18 cellular contexts compared by ENCODE assay signal in the genomic region with DNA sequence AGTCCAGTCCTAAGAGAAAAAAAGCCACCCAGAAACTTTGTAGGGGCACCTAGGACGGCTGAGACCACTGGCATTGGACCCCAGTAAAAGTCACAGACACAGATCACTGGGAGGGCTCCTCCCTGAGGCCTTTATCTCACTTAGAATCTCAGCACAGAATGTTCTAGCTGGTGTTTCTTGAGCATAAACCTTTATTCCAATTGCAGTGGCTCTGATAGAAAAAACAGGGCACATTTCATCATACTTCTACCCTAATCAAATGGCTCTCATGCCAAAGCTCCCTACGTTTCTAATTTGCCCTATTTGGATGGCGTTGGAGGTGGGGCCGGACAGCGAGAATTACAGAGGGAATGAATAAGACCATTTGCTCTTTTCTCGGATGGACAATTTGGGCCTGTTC. TPM values are rescaled to one million over a fixed set of nuclear protein-coding genes. Genes with fewer than 3 reads are reported as not detected.
DNase-seq lines count a peak whose midpoint lies in the region; ATAC-seq and TF ChIP-seq lines count a peak whose summit lies in the region.
"Had no signal": no experiment of that assay in that cellular context is flagged by ENCODE, and none has a peak within 500 bp of the region (broad histone marks: within the 10 kb centered on the region; RNA-seq: fewer than 3 reads in every experiment).

No MANE protein-coding gene starts in this region.

- peaks cover 3% of the 10 kb centered on the region for H3K27me3 Mint-ChIP-seq in HFFc6 (ENCODE audit: insufficient read depth)
- H3K27me3 Mint-ChIP-seq: activated naive CD4-positive, alpha-beta T cell treated with anti-CD3 and anti-CD28 coated beads, Interleukin-2, amount 10 ng/mL, durations not matched to agents 7 days and 5 days had no signal

- H3K36me3 ChIP-seq in esophagus (ENCODE audit: control insufficient read depth in 2 of 2, insufficient read depth in 2 of 2, low read length in 1 of 2), result no peaks in the 10 kb centered on the region
- H3K36me3 ChIP-seq in mesenchymal stem cell (ENCODE audit: control insufficient read depth in 1 of 2, insufficient read depth in 2 of 2, low read depth in 1 of 2, low read length in 2 of 2), result peaks cover 0 to 37% of the 10 kb centered on the region in 2 experiments
- H3K36me3 ChIP-seq in thyroid gland, result no peaks in the 10 kb centered on the region

- H2AK5ac ChIP-seq in mesenchymal stem cell (ENCODE audit: low read length, severe bottlenecking), result no peak overlapping the region

- ATAC-seq in GM21723 (IDR thresholded peaks at IDR 0.05; ENCODE audit: unreplicated experiment) (no peak), HG02588 (IDR thresholded peaks at IDR 0.05; ENCODE audit: unreplicated experiment) (no peak)
- ATAC-seq: activated T-cell treated with anti-CD3 and anti-CD28 coated beads, Interleukin-2, amount 50 U/mL, for 72 hours had no signal

- H3K27me3 ChIP-seq in esophagus (ENCODE audit: control insufficient read depth in 1 of 2, insufficient read depth in 2 of 2, low read length in 2 of 2) (no peaks in the 10 kb centered on the region), mesenchymal stem cell (ENCODE audit: control insufficient read depth in 1 of 2, insufficient read depth in 1 of 2, low read length in 2 of 2) (peaks cover 0 to 6% of the 10 kb centered on the region in 2 experiments), thyroid gland (no peaks in the 10 kb centered on the region)

- DNase-seq in HFFc6 (no peak), mesenchymal stem cell (no peak), thyroid gland (no peak), NCI-H2171 (lab: John Stamatoyannopoulos, UW) (no peak)
- no peak for DNase-seq in stimulated activated CD4-positive, alpha-beta T cell treated with anti-CD3 and anti-CD28 coated beads, Interleukin-12 subunit alpha, Interleukin-12 subunit beta, amount 100 ng/mL, for 4 hours
- DNase-seq: ACHN; activated CD4-positive, CD25-positive, alpha-beta regulatory T cell treated with anti-CD3 and anti-CD28 coated beads, Interleukin-2, amount 50 U/mL, for 72 hours; activated naive CD4-positive, alpha-beta T cell treated with anti-CD3 and anti-CD28 coated beads, Interleukin-2, amount 10 ng/mL, durations not matched to agents 7 days and 5 days; activated T-cell treated with anti-CD3 and anti-CD28 coated beads, Interleukin-2, amount 50 U/mL, for 72 hours; C1 segment of cervical spinal cord; effector memory CD4-positive, alpha-beta T cell; IMR-90; NCI-H1417; NCI-H510A treated with DMSO at 0.1 percent for 48 hours; occipital lobe had no signal

- H3K4me3 ChIP-seq in esophagus (ENCODE audit: low read depth in 1 of 2, low read length in 2 of 2) (no peak overlapping the region), mesenchymal stem cell (ENCODE audit: insufficient read depth in 1 of 2, low read depth in 1 of 2, low read length in 2 of 2) (peak overlapping the region in 1 of 2 experiments; percentile 73), thyroid gland (replicated peaks in 1 of 3) (peak overlapping the region in 1 of 3 donors; percentile 14)

- H3K18ac ChIP-seq in mesenchymal stem cell (ENCODE audit: low read depth in 1 of 2, low read length in 2 of 2), result no peak overlapping the region

- H3K27ac Mint-ChIP-seq in HFFc6, result peak overlapping the region; percentile 86
- H3K27ac Mint-ChIP-seq: activated naive CD4-positive, alpha-beta T cell treated with anti-CD3 and anti-CD28 coated beads, Interleukin-2, amount 10 ng/mL, durations not matched to agents 7 days and 5 days; activated T-cell treated with anti-CD3 and anti-CD28 coated beads, Interleukin-2, amount 50 U/mL, for 72 hours had no signal

- intact Hi-C loops in thyroid gland (cut with DNase I), result no loop called here

- H3K4ac ChIP-seq in mesenchymal stem cell (ENCODE audit: low read depth in 1 of 2, low read length in 2 of 2), result no peak overlapping the region

- H2BK15ac ChIP-seq in mesenchymal stem cell (ENCODE audit: low read depth, poor library complexity, severe bottlenecking), result no peak overlapping the region

- H3K79me1 ChIP-seq in mesenchymal stem cell (replicated peaks; ENCODE audit: low read length, poor library complexity, severe bottlenecking), result no peaks in the 10 kb centered on the region

- no peak overlapping the region for H3K23ac ChIP-seq in mesenchymal stem cell (ENCODE audit: low read length in 2 of 2)

- H3K27ac ChIP-seq in esophagus (ENCODE audit: low read depth in 2 of 2, low read length in 1 of 2), result peak overlapping the region; percentile 54 to 74
- no peak overlapping the region for H3K27ac ChIP-seq in mesenchymal stem cell (ENCODE audit: low read length, poor library complexity, severe bottlenecking)
- peak overlapping the region; percentile 22 to 70 (median 65) for H3K27ac ChIP-seq in thyroid gland

- 83 to 84% methylated on average over 6 of the region's 6 CpGs for WGBS in esophagus, 2 donors
- WGBS in mesenchymal stem cell, result 87% methylated on average over 6 of the region's 6 CpGs
- 74 to 78% methylated on average over 6 of the region's 6 CpGs for WGBS in thyroid gland, 2 donors

- H3K9ac ChIP-seq in mesenchymal stem cell (ENCODE audit: low read length), result peak overlapping the region; percentile 87

- no peaks in the 10 kb centered on the region for H3K9me3 Mint-ChIP-seq in HFFc6
- H3K9me3 Mint-ChIP-seq: activated naive CD4-positive, alpha-beta T cell treated with anti-CD3 and anti-CD28 coated beads, Interleukin-2, amount 10 ng/mL, durations not matched to agents 7 days and 5 days; activated T-cell treated with anti-CD3 and anti-CD28 coated beads, Interleukin-2, amount 50 U/mL, for 72 hours had no signal

- H3K4me3 Mint-ChIP-seq in HFFc6, result no peak overlapping the region
- H3K4me3 Mint-ChIP-seq: activated naive CD4-positive, alpha-beta T cell treated with anti-CD3 and anti-CD28 coated beads, Interleukin-2, amount 10 ng/mL, durations not matched to agents 7 days and 5 days; activated T-cell treated with anti-CD3 and anti-CD28 coated beads, Interleukin-2, amount 50 U/mL, for 72 hours had no signal

- H3K4me2 ChIP-seq in mesenchymal stem cell (ENCODE audit: low read length, poor library complexity, severe bottlenecking), result no peak overlapping the region

- H2AFZ ChIP-seq in mesenchymal stem cell (ENCODE audit: low read depth, low read length), result no peak overlapping the region

- no peaks in the 10 kb centered on the region for H3K9me3 ChIP-seq in esophagus (ENCODE audit: control insufficient read depth in 2 of 2, insufficient read depth in 1 of 2, low read depth in 1 of 2, low read length in 1 of 2)
- no peaks in the 10 kb centered on the region for H3K9me3 ChIP-seq in mesenchymal stem cell (ENCODE audit: control insufficient read depth, low read length)
- no peaks in the 10 kb centered on the region for H3K9me3 ChIP-seq in thyroid gland

- no peak overlapping the region for H2BK12ac ChIP-seq in mesenchymal stem cell (ENCODE audit: low read length in 2 of 2)

- no peak overlapping the region for H4K91ac ChIP-seq in mesenchymal stem cell (ENCODE audit: low read length)

- H3K36me3 Mint-ChIP-seq in HFFc6 (ENCODE audit: low read depth), result peaks cover 81% of the 10 kb centered on the region
- H3K36me3 Mint-ChIP-seq: activated naive CD4-positive, alpha-beta T cell treated with anti-CD3 and anti-CD28 coated beads, Interleukin-2, amount 10 ng/mL, durations not matched to agents 7 days and 5 days had no signal

- no peak overlapping the region for H3K14ac ChIP-seq in mesenchymal stem cell (ENCODE audit: low read length in 2 of 2)

- no peak overlapping the region for H2BK5ac ChIP-seq in mesenchymal stem cell (ENCODE audit: low read depth, low read length, poor library complexity, severe bottlenecking)

- TF ChIP-seq CTCF in HFFc6 (IDR thresholded peaks at IDR 0.05), result no peak
- no peak for TF ChIP-seq CTCF in thyroid gland (IDR thresholded peaks at IDR 0.05)

- H3K4me1 ChIP-seq in esophagus (ENCODE audit: control insufficient read depth in 2 of 2, insufficient read depth in 2 of 2, low read length in 1 of 2), result no peaks in the 10 kb centered on the region
- no peaks in the 10 kb centered on the region for H3K4me1 ChIP-seq in mesenchymal stem cell (ENCODE audit: control insufficient read depth, insufficient read depth, low read depth, low read length)
- peaks cover 0 to 8% of the 10 kb centered on the region in 2 donors for H3K4me1 ChIP-seq in thyroid gland

- no peak overlapping the region for H4K8ac ChIP-seq in mesenchymal stem cell (ENCODE audit: low read length)

- peaks cover 83% of the 10 kb centered on the region for H3K4me1 Mint-ChIP-seq in HFFc6 (ENCODE audit: low read depth)
- H3K4me1 Mint-ChIP-seq: activated naive CD4-positive, alpha-beta T cell treated with anti-CD3 and anti-CD28 coated beads, Interleukin-2, amount 10 ng/mL, durations not matched to agents 7 days and 5 days had no signal

- no peak overlapping the region for H2BK120ac ChIP-seq in mesenchymal stem cell (ENCODE audit: low read depth, low read length)

- TF ChIP-seq POLR2A in thyroid gland (IDR thresholded peaks at IDR 0.05), result no peak

RNA-seq across cellular contexts. Expression of a gene that starts 53.8 kb away (rescaled TPM):
- total RNA-seq in HFFc6 (2021; fragmentation: NEBNext Ultra II Directional; extraction: Animal tissue kit (Norgen Biotek cat#: 25700)), result 10 to 100 TPM; 44.4 to 53.8 (median 51.0) TPM
- polyA plus RNA-seq in esophagus, result under 1 TPM; 0.35 to 0.39 TPM
- not detected for polyA plus RNA-seq in mesenchymal stem cell (2013, experiment 1 of 2)
- not detected for polyA plus RNA-seq in mesenchymal stem cell (2013, experiment 2 of 2)
- 1 to 10 TPM in 3 of 4 donors, not detected in 1; 2.8 to 4.0 (median 3.2) TPM for total RNA-seq in thyroid gland
- total RNA-seq: activated T-cell treated with anti-CD3 and anti-CD28 coated beads, Interleukin-2, amount 50 U/mL, for 72 hours had no signal

Comparison
In these comparisons a context has a peak if more than half of its experiments do, and no peak if none do; other contexts are left out.
1. RNA of a gene that starts 53.8 kb away (total RNA-seq): 44.4 to 53.8 TPM in HFFc6; 2.8 to 4.0 TPM in thyroid gland; every median in the first group is over 4 times any median in the second.